Comparison of ENCODE assay signal across 11 cellular contexts in the genomic region with DNA sequence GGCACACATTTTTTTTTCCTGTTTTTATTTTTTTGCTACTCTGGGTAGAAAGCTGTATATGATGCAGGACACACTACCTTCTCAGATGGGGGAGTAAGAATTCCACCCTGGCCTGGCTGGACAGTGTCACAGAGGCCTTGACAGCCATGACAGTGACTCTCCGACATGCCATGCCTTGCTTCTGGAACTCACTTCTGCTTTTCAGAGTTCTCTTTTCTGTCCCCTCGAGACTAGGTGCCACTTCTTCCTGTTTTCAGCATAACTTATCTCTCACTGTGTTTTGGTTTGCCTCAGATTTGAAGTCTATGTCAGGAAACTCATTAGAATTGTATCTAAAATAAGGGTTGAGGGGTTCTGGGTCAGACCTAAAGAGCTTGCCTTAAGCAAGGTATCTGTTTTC.
DNase-seq lines count a peak whose midpoint lies in the region; ATAC-seq, FAIRE-seq and TF ChIP-seq lines count a peak whose summit lies in the region.
"Had no signal": no experiment of that assay in that cellular context is flagged by ENCODE, and none has a peak within 500 bp of the region (broad histone marks: within the 10 kb centered on the region; RNA-seq: fewer than 3 reads in every experiment).

No MANE protein-coding gene starts in this region.

- H3K27me3 Mint-ChIP-seq in CD14-positive monocyte (ENCODE audit: low read depth in 3 of 3): peaks cover 0 to 3% (median 3%) of the 10 kb centered on the region in 3 donors
- peaks cover 9% of the 10 kb centered on the region for H3K27me3 Mint-ChIP-seq in glutamatergic neuron (ENCODE audit: unreplicated experiment)

- H3K36me3 Mint-ChIP-seq in CD14-positive monocyte (peaks cover 0 to 3% of the 10 kb centered on the region in 2 donors), glutamatergic neuron (ENCODE audit: unreplicated experiment) (peaks cover 37% of the 10 kb centered on the region)

- peak overlapping the region in 6 of 7 donors; percentile 16 to 80 (median 73) for H3K27ac Mint-ChIP-seq in CD14-positive monocyte
- no peak overlapping the region for H3K27ac Mint-ChIP-seq in glutamatergic neuron (ENCODE audit: unreplicated experiment)

- DNase-seq in CD14-positive monocyte (ENCODE audit: low spot score): peak; percentile 68
- DNase-seq in SIG-M5 treated with dmso at 0.1 percent for 504 hours (lab: John Stamatoyannopoulos, UW; ENCODE audit: unreplicated experiment): peak; percentile 87
- DNase-seq in small intestine: no peak
- no peak for DNase-seq in inferior parietal cortex (ENCODE audit: extremely low spot score)
- no peak for DNase-seq in dermis blood vessel endothelial cell
- no peak for DNase-seq in glutamatergic neuron
- DNase-seq: Right ventricle myocardium superior had no signal

- intact Hi-C loops in CD14-positive monocyte (cut with micrococcal nuclease): no loop called here

- no peak overlapping the region for H3K27ac ChIP-seq in small intestine (ENCODE audit: low read depth in 1 of 2, low read length in 1 of 2)

- H3K9me3 Mint-ChIP-seq in CD14-positive monocyte (peaks cover 7 to 26% (median 21%) of the 10 kb centered on the region in 7 donors), glutamatergic neuron (ENCODE audit: unreplicated experiment) (peaks cover 10% of the 10 kb centered on the region)

- ATAC-seq in GM19397 (IDR thresholded peaks at IDR 0.05; ENCODE audit: unreplicated experiment) (peak; percentile 81), HG03108 (IDR thresholded peaks at IDR 0.05; ENCODE audit: unreplicated experiment) (peak; percentile 85)

- no peaks in the 10 kb centered on the region for H3K36me3 ChIP-seq in small intestine (ENCODE audit: control insufficient read depth in 2 of 2, insufficient read depth in 2 of 2, low read length in 2 of 2)

- H3K4me1 ChIP-seq in small intestine (ENCODE audit: control insufficient read depth in 2 of 2, insufficient read depth in 1 of 2, low read depth in 1 of 2, low read length in 1 of 2): no peaks in the 10 kb centered on the region

- H3K4me3 ChIP-seq in small intestine (ENCODE audit: low read depth in 1 of 2, low read length in 2 of 2): no peak overlapping the region
- H3K4me3 ChIP-seq: lung had no signal

- no peaks in the 10 kb centered on the region for H3K9me3 ChIP-seq in small intestine (ENCODE audit: control insufficient read depth, low read depth)

- no peak for TF ChIP-seq CTCF in CD14-positive monocyte (IDR thresholded peaks at IDR 0.05)
- no peak for TF ChIP-seq CTCF in glutamatergic neuron (IDR thresholded peaks at IDR 0.05; ENCODE audit: partially characterized antibody, unreplicated experiment)

- no peaks in the 10 kb centered on the region for H3K27me3 ChIP-seq in small intestine (ENCODE audit: control insufficient read depth in 2 of 2, insufficient read depth in 2 of 2, low read length in 2 of 2)

- 41 to 52% (median 48%) methylated on average over 2 of the region's 2 CpGs for WGBS in small intestine, 3 donors

- H3K4me1 Mint-ChIP-seq in CD14-positive monocyte: peaks cover 20% of the 10 kb centered on the region
- no peaks in the 10 kb centered on the region for H3K4me1 Mint-ChIP-seq in glutamatergic neuron (ENCODE audit: low read depth, unreplicated experiment)

- H3K4me3 Mint-ChIP-seq in CD14-positive monocyte (no peak overlapping the region), glutamatergic neuron (ENCODE audit: unreplicated experiment) (no peak overlapping the region)

- FAIRE-seq in small intestine (lab: Jason Lieb, UNC): no peak
- FAIRE-seq: endometrium had no signal

Comparison
In these comparisons a context has a peak if more than half of its experiments do, and no peak if none do; other contexts are left out.
1. DNase-seq: peak in CD14-positive monocyte (single experiment) and SIG-M5 treated with dmso at 0.1 percent for 504 hours (single experiment); none in small intestine (single experiment), inferior parietal cortex (single experiment), dermis blood vessel endothelial cell (single experiment) and glutamatergic neuron (single experiment).